Comparison of ENCODE assay signal across 9 cellular contexts in the genomic region with DNA sequence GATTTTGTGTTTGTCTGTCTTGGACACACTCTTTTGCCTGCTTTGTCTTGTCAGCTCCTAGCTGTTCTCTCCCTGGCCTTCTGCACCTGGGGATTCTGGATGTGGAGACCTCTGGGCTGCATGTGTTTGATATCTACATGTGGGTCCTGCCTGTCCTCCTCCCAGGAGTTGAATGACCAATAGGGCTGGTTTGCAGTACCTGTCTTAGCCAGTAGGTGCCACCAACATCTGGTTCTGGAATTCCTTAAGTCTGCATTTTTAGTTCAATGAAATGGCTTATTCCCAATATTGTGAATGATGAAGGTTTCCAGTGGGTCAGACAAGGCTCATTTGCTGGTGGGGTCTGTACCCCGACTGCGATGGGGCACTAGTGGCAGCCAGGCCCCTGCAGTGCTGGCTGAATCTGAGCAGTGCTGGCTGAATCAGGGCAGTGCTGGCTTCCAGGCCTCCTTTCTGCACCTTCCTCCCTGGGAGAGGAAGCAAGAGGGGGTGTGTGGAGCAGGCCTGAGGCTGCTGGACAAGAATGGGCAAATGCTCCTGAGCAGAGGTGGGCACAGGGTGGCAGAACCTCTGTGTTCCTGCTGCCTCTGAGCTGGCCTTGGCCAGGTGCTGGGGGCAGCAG.
DNase-seq lines count a peak whose midpoint lies in the region; ATAC-seq and TF ChIP-seq lines count a peak whose summit lies in the region.
"Had no signal": no experiment of that assay in that cellular context is flagged by ENCODE, and none has a peak within 500 bp of the region (broad histone marks: within the 10 kb centered on the region; RNA-seq: fewer than 3 reads in every experiment).

No MANE protein-coding gene starts in this region.

- no peak for ATAC-seq in WTC11
- ATAC-seq in left lung: no peak
- no peak for ATAC-seq in activated T-cell treated with anti-CD3 and anti-CD28 coated beads, Interleukin-2, amount 50 U/mL, for 4 hours

- no peak overlapping the region for H3K4me3 ChIP-seq in left lung

- H3K27ac ChIP-seq in left lung: peak overlapping the region in 1 of 2 donors; percentile 75

- H3K27ac Mint-ChIP-seq in WTC11: no peak overlapping the region

- H3K9me3 Mint-ChIP-seq in WTC11: peaks cover 3% of the 10 kb centered on the region
- H3K9me3 Mint-ChIP-seq in activated T-cell treated with anti-CD3 and anti-CD28 coated beads, Interleukin-2, amount 50 U/mL, for 4 hours: no peaks in the 10 kb centered on the region
- H3K9me3 Mint-ChIP-seq: central memory CD8-positive, alpha-beta T cell had no signal

- peak; percentile 50 for DNase-seq in AG20443 (ENCODE audit: low spot score)
- DNase-seq in GM13976 (ENCODE audit: low spot score): no peak
- DNase-seq in WTC11 (ENCODE audit: low spot score): no peak
- DNase-seq in left lung: no peak
- DNase-seq in GM19240 (ENCODE audit: insufficient read length, low spot score): no peak
- no peak for DNase-seq in activated T-cell treated with anti-CD3 and anti-CD28 coated beads, Interleukin-2, amount 50 U/mL, for 4 hours
- DNase-seq in NCI-H226: no peak
- DNase-seq in NCI-H774 (lab: John Stamatoyannopoulos, UW): no peak

- H3K4me3 Mint-ChIP-seq in WTC11: no peak overlapping the region
- no peak overlapping the region for H3K4me3 Mint-ChIP-seq in activated T-cell treated with anti-CD3 and anti-CD28 coated beads, Interleukin-2, amount 50 U/mL, for 4 hours
- H3K4me3 Mint-ChIP-seq: central memory CD8-positive, alpha-beta T cell had no signal

- peaks cover 0 to 4% of the 10 kb centered on the region in 2 donors for H3K9me3 ChIP-seq in left lung

- no peaks in the 10 kb centered on the region for H3K27me3 Mint-ChIP-seq in WTC11 (ENCODE audit: low read depth)
- no peaks in the 10 kb centered on the region for H3K27me3 Mint-ChIP-seq in activated T-cell treated with anti-CD3 and anti-CD28 coated beads, Interleukin-2, amount 50 U/mL, for 4 hours (ENCODE audit: low read depth)
- H3K27me3 Mint-ChIP-seq: central memory CD8-positive, alpha-beta T cell had no signal

- peaks cover 3% of the 10 kb centered on the region for H3K4me1 Mint-ChIP-seq in WTC11
- peaks cover 43% of the 10 kb centered on the region for H3K4me1 Mint-ChIP-seq in activated T-cell treated with anti-CD3 and anti-CD28 coated beads, Interleukin-2, amount 50 U/mL, for 4 hours (ENCODE audit: low read depth)

- CTCF ChIA-PET in WTC11 (lab: Charles Lee): interaction anchor here (1.1 kb wide), 1 partner anchor 13 kb away, joined by 3 read pairs; no protein-coding TSS in a partner anchor

- in situ Hi-C loops in GM13976 (cut with MboI; ENCODE audit: low sequenced_read_pairs, unreplicated experiment): no loop called here

- no peaks in the 10 kb centered on the region for H3K27me3 ChIP-seq in left lung

- peaks cover 46 to 99% of the 10 kb centered on the region in 2 donors for H3K4me1 ChIP-seq in left lung

- POLR2A ChIA-PET in WTC11 (lab: Charles Lee): no interaction called here

- intact Hi-C loops in left lung (cut with DNase I): loop anchor here in 1 of 2 donors (10.0 kb wide), 1 partner anchor 65 kb away; no protein-coding TSS in a partner anchor

- H3K36me3 Mint-ChIP-seq in WTC11: peaks cover 7% of the 10 kb centered on the region
- H3K36me3 Mint-ChIP-seq in activated T-cell treated with anti-CD3 and anti-CD28 coated beads, Interleukin-2, amount 50 U/mL, for 4 hours (ENCODE audit: insufficient read depth): no peaks in the 10 kb centered on the region

- peaks cover 0 to 16% of the 10 kb centered on the region in 2 donors for H3K36me3 ChIP-seq in left lung

- peak; percentile 38 for TF ChIP-seq CTCF in GM13976 (IDR thresholded peaks at IDR 0.05; ENCODE audit: borderline replicate concordance, control extremely low read depth, extremely low read depth, insufficient read depth, missing control alignments)
- peak; percentile 58 for TF ChIP-seq CTCF in WTC11 (IDR thresholded peaks at IDR 0.05)
- TF ChIP-seq CTCF in left lung (IDR thresholded peaks at IDR 0.05): peak; percentile 40 to 89

TF ChIP-seq in WTC11, 78 proteins besides CTCF, POLR2A, EP300 and RAD21:
- TF ChIP-seq, protein P1, sequence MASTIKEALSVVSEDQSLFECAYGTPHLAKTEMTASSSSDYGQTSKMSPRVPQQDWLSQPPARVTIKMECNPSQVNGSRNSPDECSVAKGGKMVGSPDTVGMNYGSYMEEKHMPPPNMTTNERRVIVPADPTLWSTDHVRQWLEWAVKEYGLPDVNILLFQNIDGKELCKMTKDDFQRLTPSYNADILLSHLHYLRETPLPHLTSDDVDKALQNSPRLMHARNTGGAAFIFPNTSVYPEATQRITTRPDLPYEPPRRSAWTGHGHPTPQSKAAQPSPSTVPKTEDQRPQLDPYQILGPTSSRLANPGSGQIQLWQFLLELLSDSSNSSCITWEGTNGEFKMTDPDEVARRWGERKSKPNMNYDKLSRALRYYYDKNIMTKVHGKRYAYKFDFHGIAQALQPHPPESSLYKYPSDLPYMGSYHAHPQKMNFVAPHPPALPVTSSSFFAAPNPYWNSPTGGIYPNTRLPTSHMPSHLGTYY (CRISPR knock-in tag; IDR thresholded peaks at IDR 0.05): no peak
- TF ChIP-seq ZNF263 (CRISPR knock-in tag; IDR thresholded peaks at IDR 0.05; ENCODE audit: low read depth): no peak
- TF ChIP-seq PRRX2 (CRISPR knock-in tag; IDR thresholded peaks at IDR 0.05): no peak
- no peak for TF ChIP-seq CBFB (CRISPR knock-in tag; IDR thresholded peaks at IDR 0.05; ENCODE audit: low read depth)
- no peak for TF ChIP-seq ZNF416 (CRISPR knock-in tag; IDR thresholded peaks at IDR 0.05)
- no peak for TF ChIP-seq ZBTB21 (CRISPR knock-in tag; IDR thresholded peaks at IDR 0.05; ENCODE audit: borderline replicate concordance)
- TF ChIP-seq, protein P2, sequence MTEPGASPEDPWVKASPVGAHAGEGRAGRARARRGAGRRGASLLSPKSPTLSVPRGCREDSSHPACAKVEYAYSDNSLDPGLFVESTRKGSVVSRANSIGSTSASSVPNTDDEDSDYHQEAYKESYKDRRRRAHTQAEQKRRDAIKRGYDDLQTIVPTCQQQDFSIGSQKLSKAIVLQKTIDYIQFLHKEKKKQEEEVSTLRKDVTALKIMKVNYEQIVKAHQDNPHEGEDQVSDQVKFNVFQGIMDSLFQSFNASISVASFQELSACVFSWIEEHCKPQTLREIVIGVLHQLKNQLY (CRISPR knock-in tag; IDR thresholded peaks at IDR 0.05): no peak
- TF ChIP-seq GABPB1 (CRISPR knock-in tag; IDR thresholded peaks at IDR 0.05): no peak
- TF ChIP-seq ZNF232 (CRISPR knock-in tag; IDR thresholded peaks at IDR 0.05): no peak
- no peak for TF ChIP-seq CREM (CRISPR knock-in tag; IDR thresholded peaks at IDR 0.05)
- TF ChIP-seq TCF7 (CRISPR knock-in tag; IDR thresholded peaks at IDR 0.05; ENCODE audit: low read depth): no peak
- no peak for TF ChIP-seq JAZF1 (CRISPR knock-in tag; IDR thresholded peaks at IDR 0.05)
- TF ChIP-seq ZNF423 (CRISPR knock-in tag; IDR thresholded peaks at IDR 0.05): no peak
- no peak for TF ChIP-seq NFATC4 (CRISPR knock-in tag; IDR thresholded peaks at IDR 0.05)
- TF ChIP-seq ATF1 (CRISPR knock-in tag; IDR thresholded peaks at IDR 0.05): no peak
- TF ChIP-seq, protein P3, sequence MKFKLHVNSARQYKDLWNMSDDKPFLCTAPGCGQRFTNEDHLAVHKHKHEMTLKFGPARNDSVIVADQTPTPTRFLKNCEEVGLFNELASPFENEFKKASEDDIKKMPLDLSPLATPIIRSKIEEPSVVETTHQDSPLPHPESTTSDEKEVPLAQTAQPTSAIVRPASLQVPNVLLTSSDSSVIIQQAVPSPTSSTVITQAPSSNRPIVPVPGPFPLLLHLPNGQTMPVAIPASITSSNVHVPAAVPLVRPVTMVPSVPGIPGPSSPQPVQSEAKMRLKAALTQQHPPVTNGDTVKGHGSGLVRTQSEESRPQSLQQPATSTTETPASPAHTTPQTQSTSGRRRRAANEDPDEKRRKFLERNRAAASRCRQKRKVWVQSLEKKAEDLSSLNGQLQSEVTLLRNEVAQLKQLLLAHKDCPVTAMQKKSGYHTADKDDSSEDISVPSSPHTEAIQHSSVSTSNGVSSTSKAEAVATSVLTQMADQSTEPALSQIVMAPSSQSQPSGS (CRISPR knock-in tag; IDR thresholded peaks at IDR 0.05; ENCODE audit: borderline replicate concordance, low read depth): no peak
- TF ChIP-seq, protein P4, sequence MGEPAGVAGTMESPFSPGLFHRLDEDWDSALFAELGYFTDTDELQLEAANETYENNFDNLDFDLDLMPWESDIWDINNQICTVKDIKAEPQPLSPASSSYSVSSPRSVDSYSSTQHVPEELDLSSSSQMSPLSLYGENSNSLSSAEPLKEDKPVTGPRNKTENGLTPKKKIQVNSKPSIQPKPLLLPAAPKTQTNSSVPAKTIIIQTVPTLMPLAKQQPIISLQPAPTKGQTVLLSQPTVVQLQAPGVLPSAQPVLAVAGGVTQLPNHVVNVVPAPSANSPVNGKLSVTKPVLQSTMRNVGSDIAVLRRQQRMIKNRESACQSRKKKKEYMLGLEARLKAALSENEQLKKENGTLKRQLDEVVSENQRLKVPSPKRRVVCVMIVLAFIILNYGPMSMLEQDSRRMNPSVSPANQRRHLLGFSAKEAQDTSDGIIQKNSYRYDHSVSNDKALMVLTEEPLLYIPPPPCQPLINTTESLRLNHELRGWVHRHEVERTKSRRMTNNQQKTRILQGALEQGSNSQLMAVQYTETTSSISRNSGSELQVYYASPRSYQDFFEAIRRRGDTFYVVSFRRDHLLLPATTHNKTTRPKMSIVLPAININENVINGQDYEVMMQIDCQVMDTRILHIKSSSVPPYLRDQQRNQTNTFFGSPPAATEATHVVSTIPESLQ (CRISPR knock-in tag; IDR thresholded peaks at IDR 0.05): no peak
TF ChIP-seq in WTC11: peak in this region for 0.
